ENCODE assay signal across 1 cellular context in the genomic region with DNA sequence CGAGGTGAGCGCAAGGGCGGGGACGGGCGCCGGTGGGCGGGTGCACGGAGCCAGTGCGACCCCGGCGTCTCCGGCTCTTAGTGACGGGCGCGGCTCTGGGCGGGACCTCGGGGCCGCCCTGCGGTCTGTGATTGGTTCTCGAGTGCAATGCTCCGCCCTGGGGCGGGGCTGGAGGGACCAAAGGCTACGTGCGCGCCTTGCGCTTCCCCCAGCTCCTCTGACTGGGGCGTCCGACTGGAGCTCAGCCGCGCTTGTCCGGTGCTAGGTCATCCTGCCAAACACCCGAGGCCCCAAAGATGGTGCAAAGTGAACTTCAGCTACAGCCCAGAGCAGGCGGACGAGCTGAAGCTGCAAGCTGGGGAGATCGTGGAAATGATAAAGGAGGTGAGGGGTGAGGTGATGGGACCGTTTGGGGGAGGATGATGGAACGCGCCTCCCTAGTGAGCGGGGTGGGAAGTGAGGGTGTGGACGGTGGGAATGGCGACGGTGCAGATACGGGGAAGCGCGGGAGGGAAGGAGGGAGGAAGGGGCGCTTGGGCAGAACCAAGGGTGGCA.
A peak's percentile ranks its signal among the peaks of the same experiment; 100 is the strongest.
TF ChIP-seq lines count a peak whose summit lies in the region.

No MANE protein-coding gene starts in this region.

TF ChIP-seq in K562, 482 proteins besides CTCF, POLR2A, EP300 and RAD21 (continued from another document and continues in another):
- TF ChIP-seq BHLHE40 (IDR thresholded peaks at IDR 0.05; ENCODE audit: low read length), result no peak
- no peak for TF ChIP-seq CLOCK (CRISPR knock-in tag; IDR thresholded peaks at IDR 0.05; ENCODE audit: borderline replicate concordance)
- peak; percentile 52; the same call in 1 of the 2 replicates for TF ChIP-seq EHMT2 (IDR thresholded peaks at IDR 0.05)
- no peak for TF ChIP-seq SMAD1 (IDR thresholded peaks at IDR 0.05; ENCODE audit: low read depth, low read length, partially characterized antibody)
- no peak for TF ChIP-seq HCFC1 (IDR thresholded peaks at IDR 0.05; ENCODE audit: low read depth, low read length)
- TF ChIP-seq ZNF282 (CRISPR knock-in tag; IDR thresholded peaks at IDR 0.05), result no peak
- no peak for TF ChIP-seq TAF7 (tag; IDR thresholded peaks at IDR 0.05)
- peak; percentile 61; the same call in 1 of the 2 replicates for TF ChIP-seq ZBTB17 (CRISPR knock-in tag; IDR thresholded peaks at IDR 0.05)
- TF ChIP-seq TBP (optimal IDR thresholded peaks at IDR 0.05; ENCODE audit: low read depth, low read length), result peak; percentile 75
- 0 out of 4 replicates have a peak, but pooled peaks have one; percentile 45 to 64 for TF ChIP-seq ARNT (IDR thresholded peaks at IDR 0.05)
- TF ChIP-seq RBFOX2 (IDR thresholded peaks at IDR 0.05; ENCODE audit: low read depth, low read length), result peak; percentile 81
- peak in 1 of 2 experiments; percentile 27; a peak in 2 of 4 replicates for TF ChIP-seq MAZ (CRISPR knock-in tag; conservative IDR thresholded peaks at IDR 0.05 in 1 of 2, IDR thresholded peaks at IDR 0.05 in 1 of 2)
- TF ChIP-seq, protein P1, sequence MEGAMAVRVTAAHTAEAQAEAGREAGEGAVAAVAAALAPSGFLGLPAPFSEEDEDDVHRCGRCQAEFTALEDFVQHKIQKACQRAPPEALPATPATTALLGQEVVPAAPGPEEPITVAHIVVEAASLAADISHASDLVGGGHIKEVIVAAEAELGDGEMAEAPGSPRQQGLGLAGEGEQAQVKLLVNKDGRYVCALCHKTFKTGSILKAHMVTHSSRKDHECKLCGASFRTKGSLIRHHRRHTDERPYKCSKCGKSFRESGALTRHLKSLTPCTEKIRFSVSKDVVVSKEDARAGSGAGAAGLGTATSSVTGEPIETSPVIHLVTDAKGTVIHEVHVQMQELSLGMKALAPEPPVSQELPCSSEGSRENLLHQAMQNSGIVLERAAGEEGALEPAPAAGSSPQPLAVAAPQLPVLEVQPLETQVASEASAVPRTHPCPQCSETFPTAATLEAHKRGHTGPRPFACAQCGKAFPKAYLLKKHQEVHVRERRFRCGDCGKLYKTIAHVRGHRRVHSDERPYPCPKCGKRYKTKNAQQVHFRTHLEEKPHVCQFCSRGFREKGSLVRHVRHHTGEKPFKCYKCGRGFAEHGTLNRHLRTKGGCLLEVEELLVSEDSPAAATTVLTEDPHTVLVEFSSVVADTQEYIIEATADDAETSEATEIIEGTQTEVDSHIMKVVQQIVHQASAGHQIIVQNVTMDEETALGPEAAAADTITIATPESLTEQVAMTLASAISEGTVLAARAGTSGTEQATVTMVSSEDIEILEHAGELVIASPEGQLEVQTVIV (CRISPR knock-in tag; IDR thresholded peaks at IDR 0.05; ENCODE audit: borderline replicate concordance), result no peak
- TF ChIP-seq PHF8 (IDR thresholded peaks at IDR 0.05; ENCODE audit: borderline replicate concordance, low read length), result peak; percentile 96; the same call in 1 of the 2 replicates
- TF ChIP-seq, protein P2, sequence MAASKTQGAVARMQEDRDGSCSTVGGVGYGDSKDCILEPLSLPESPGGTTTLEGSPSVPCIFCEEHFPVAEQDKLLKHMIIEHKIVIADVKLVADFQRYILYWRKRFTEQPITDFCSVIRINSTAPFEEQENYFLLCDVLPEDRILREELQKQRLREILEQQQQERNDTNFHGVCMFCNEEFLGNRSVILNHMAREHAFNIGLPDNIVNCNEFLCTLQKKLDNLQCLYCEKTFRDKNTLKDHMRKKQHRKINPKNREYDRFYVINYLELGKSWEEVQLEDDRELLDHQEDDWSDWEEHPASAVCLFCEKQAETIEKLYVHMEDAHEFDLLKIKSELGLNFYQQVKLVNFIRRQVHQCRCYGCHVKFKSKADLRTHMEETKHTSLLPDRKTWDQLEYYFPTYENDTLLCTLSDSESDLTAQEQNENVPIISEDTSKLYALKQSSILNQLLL (CRISPR knock-in tag; IDR thresholded peaks at IDR 0.05; ENCODE audit: borderline replicate concordance), result no peak
- no peak for TF ChIP-seq ZNF584 (CRISPR knock-in tag; IDR thresholded peaks at IDR 0.05; ENCODE audit: low read depth)
- TF ChIP-seq SPI1 (IDR thresholded peaks at IDR 0.05; ENCODE audit: borderline replicate concordance, low read depth, low read length), result no peak
- TF ChIP-seq ZNF696 (CRISPR knock-in tag; conservative IDR thresholded peaks at IDR 0.05), result no peak
- no peak for TF ChIP-seq ARID3A (IDR thresholded peaks at IDR 0.05; ENCODE audit: borderline replicate concordance, low read depth, low read length)
- TF ChIP-seq ZEB2 (IDR thresholded peaks at IDR 0.05), result 0 out of 2 replicates have a peak, but pooled peaks have one; percentile 28
- TF ChIP-seq ZNF146 (CRISPR knock-in tag; IDR thresholded peaks at IDR 0.05; ENCODE audit: unreplicated experiment), result no peak
- peak; percentile 59; the same call in 1 of the 2 replicates for TF ChIP-seq NFRKB (IDR thresholded peaks at IDR 0.05; ENCODE audit: low read depth)
- TF ChIP-seq NBN (IDR thresholded peaks at IDR 0.05; ENCODE audit: low read depth), result peak; percentile 55; the same call in 1 of the 2 replicates
- TF ChIP-seq ZBTB33 (CRISPR knock-in tag; IDR thresholded peaks at IDR 0.05), result no peak
- no peak for TF ChIP-seq LEF1 (IDR thresholded peaks at IDR 0.05)
- TF ChIP-seq, protein P3, sequence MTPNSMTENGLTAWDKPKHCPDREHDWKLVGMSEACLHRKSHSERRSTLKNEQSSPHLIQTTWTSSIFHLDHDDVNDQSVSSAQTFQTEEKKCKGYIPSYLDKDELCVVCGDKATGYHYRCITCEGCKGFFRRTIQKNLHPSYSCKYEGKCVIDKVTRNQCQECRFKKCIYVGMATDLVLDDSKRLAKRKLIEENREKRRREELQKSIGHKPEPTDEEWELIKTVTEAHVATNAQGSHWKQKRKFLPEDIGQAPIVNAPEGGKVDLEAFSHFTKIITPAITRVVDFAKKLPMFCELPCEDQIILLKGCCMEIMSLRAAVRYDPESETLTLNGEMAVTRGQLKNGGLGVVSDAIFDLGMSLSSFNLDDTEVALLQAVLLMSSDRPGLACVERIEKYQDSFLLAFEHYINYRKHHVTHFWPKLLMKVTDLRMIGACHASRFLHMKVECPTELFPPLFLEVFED (CRISPR knock-in tag; conservative IDR thresholded peaks at IDR 0.05), result 0 out of 2 replicates have a peak, but pooled peaks have one; percentile 77
- no peak for TF ChIP-seq THAP7 (CRISPR knock-in tag; IDR thresholded peaks at IDR 0.05)
- TF ChIP-seq NFIC (IDR thresholded peaks at IDR 0.05), result 0 out of 2 replicates have a peak, but pooled peaks have one; percentile 24
- peak; percentile 78 for TF ChIP-seq HDAC2 (IDR thresholded peaks at IDR 0.05)
- peak; percentile 80 to 84 for TF ChIP-seq NRF1 (conservative IDR thresholded peaks at IDR 0.05 in 1 of 2, IDR thresholded peaks at IDR 0.05 in 1 of 2)
- TF ChIP-seq, protein P4, sequence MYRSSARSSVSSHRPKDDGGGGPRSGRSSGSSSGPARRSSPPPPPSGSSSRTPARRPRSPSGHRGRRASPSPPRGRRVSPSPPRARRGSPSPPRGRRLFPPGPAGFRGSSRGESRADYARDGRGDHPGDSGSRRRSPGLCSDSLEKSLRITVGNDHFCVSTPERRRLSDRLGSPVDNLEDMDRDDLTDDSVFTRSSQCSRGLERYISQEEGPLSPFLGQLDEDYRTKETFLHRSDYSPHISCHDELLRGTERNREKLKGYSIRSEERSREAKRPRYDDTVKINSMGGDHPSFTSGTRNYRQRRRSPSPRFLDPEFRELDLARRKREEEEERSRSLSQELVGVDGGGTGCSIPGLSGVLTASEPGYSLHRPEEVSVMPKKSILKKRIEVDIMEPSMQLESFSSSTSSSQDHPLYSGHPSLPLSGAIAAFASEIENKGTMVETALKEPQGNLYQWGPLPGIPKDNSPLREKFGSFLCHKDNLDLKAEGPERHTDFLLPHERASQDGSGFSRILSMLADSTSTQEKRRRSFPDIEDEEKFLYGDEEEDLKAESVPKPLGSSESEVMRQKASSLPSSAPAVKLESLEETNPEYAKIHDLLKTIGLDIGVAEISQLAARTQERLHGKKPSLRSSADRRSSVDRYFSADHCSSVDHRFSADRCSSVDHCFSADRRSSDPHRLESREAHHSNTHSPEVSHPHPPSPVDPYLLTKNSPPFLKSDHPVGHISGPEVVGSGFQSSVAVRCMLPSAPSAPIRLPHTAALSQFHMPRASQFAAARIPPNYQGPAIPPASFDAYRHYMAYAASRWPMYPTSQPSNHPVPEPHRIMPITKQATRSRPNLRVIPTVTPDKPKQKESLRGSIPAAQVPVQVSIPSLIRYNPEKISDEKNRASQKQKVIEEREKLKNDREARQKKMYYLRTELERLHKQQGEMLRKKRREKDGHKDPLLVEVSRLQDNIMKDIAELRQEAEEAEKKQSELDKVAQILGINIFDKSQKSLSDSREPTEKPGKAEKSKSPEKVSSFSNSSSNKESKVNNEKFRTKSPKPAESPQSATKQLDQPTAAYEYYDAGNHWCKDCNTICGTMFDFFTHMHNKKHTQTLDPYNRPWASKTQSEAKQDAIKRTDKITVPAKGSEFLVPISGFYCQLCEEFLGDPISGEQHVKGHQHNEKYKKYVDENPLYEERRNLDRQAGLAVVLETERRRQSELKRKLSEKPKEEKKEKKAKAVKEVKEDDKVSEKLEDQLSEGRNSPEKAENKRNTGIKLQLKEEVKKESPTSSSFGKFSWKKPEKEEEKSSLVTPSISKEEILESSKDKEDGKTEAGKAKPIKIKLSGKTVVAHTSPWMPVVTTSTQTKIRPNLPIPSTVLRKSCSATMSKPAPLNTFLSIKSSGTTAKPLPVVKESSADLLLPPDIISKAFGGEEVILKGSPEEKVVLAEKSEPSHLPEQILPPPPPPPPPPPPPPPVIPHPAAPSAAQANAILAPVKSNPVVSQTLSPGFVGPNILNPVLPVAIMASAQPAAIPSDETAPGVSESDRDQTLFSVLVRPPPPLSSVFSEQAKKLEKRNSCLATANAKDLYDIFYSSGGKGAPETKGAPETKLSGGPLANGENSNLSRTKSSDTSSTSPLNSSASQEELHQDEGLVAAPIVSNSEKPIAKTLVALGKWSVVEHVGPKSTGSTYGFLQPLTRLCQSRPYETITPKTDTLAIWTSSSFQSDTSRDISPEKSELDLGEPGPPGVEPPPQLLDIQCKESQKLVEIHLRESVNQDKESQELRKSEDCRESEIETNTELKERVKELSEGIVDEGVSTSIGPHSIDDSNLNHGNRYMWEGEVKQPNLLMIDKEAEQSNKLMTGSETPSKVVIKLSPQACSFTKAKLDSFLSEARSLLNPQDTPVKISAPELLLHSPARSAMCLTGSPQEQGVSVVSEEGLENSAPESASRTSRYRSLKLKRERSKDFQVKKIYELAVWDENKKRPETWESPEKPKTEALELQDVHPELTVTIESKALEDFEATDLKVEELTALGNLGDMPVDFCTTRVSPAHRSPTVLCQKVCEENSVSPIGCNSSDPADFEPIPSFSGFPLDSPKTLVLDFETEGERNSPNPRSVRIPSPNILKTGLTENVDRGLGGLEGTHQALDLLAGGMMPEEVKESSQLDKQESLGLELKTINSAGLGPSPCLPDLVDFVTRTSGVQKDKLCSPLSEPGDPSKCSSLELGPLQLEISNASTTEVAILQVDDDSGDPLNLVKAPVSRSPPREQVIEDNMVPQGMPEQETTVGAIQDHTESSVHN (IDR thresholded peaks at IDR 0.05; ENCODE audit: borderline replicate concordance in 1 of 2, low read depth in 1 of 2), result no peak
- TF ChIP-seq ELF4 (CRISPR knock-in tag; IDR thresholded peaks at IDR 0.05), result peak; percentile 73; the same call in 1 of the 2 replicates
